In genomic region chr4:98608343-98608742, GRCh38 we compare ENCODE assay signal across 18 cellular contexts.
"Had no signal": no experiment of that assay in that cellular context is flagged by ENCODE, and none has a peak within 500 bp of the region (broad histone marks: within the 10 kb centered on the region; RNA-seq: fewer than 3 reads in every experiment).

No MANE protein-coding gene starts in this region.

- ATAC-seq: pancreas had no signal

- H3K27ac ChIP-seq: brain microvascular endothelial cell, epithelial cell of prostate, neural progenitor cell, pancreas, stomach, thoracic aorta had no signal

- H3K9ac ChIP-seq: neural progenitor cell had no signal

- DNase-seq: activated CD4-positive, alpha-beta T cell treated with anti-CD3 and anti-CD28 coated beads, Interleukin-2, amount 50 U/mL, for 48 hours; activated CD4-positive, CD25-positive, alpha-beta regulatory T cell treated with anti-CD3 and anti-CD28 coated beads, Interleukin-2, amount 50 U/mL, for 72 hours; activated gamma-delta T cell; activated naive CD8-positive, alpha-beta T cell treated with anti-CD3 and anti-CD28 coated beads for 36 hours; activated T-cell treated with anti-CD3 and anti-CD28 coated beads, Interleukin-2, amount 50 U/mL, for 48 hours; brain microvascular endothelial cell; cerebellar nuclear complex; effector memory CD4-positive, alpha-beta T cell; foreskin melanocyte; head of caudate nucleus; immature natural killer cell; pancreas; stimulated activated CD4-positive, alpha-beta T cell treated with anti-CD3 and anti-CD28 coated beads, Interleukin-1b, Interleukin-23, amount 100 ng/mL, for 48 hours; stomach; SW 1271 had no signal

- H2AFZ ChIP-seq: neural progenitor cell had no signal

- H3K27ac Mint-ChIP-seq: activated naive CD8-positive, alpha-beta T cell treated with anti-CD3 and anti-CD28 coated beads for 36 hours had no signal

- H3K36me3 ChIP-seq: brain microvascular endothelial cell, neural progenitor cell, pancreas, stomach, thoracic aorta had no signal

- H3K9me3 Mint-ChIP-seq: activated naive CD8-positive, alpha-beta T cell treated with anti-CD3 and anti-CD28 coated beads for 36 hours; immature natural killer cell; neural progenitor cell had no signal

- H3K36me3 Mint-ChIP-seq: neural progenitor cell had no signal

- H3K4me2 ChIP-seq: neural progenitor cell had no signal

- FAIRE-seq: pancreas had no signal

- H3K27me3 ChIP-seq: brain microvascular endothelial cell, neural progenitor cell, pancreas, stomach had no signal

- H3K27me3 Mint-ChIP-seq: activated naive CD8-positive, alpha-beta T cell treated with anti-CD3 and anti-CD28 coated beads for 36 hours had no signal

- H3K4me1 ChIP-seq: pancreas had no signal

- H3K9me3 ChIP-seq: pancreas, stomach, thoracic aorta had no signal

- H3K4me3 Mint-ChIP-seq: activated naive CD8-positive, alpha-beta T cell treated with anti-CD3 and anti-CD28 coated beads for 36 hours; neural progenitor cell had no signal

- H3K4me3 ChIP-seq: neural progenitor cell, pancreas, stomach, thoracic aorta had no signal
